In the genomic region with DNA sequence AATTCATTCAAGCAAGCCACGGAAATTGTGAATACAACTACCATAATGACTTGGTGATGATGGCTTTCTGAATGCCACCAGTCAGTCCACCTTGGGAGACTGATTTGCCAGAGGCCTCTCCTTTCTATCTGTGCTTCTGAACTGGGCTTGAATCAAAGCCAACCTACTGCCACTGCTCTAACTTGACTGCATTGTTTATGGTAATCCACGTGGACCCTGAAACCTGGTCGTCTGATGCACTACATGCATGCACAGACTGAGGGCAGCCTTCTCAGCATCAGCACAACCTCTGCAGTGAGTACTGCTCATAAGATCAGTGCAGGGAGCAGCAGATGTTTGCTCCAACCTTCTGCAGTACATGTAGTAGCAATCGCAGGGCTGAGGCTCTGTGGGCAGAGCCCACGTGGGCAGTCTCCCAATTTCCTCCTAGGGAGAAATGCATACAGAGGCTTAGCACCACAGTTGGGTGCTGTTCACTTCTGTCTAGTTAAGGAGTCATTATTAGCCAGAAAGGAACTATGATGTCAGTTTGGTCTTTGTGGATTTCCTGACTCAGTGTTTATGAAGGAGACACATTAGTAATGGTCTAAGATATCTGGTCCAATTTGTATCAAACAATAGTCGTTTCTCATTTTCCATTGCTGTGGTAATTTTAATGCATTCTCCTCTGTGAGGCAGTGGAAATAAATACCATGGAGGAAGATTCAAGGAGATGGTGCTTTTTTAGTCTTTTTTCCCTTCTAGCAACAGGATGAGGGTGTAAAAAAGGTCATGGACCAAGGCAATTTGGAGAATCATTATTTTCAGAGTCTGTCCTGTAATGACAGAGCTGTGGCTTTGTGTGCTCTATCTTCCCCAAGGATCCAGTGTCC, we compare ENCODE assay signal across 8 cellular contexts.
DNase-seq lines count a peak whose midpoint lies in the region; ATAC-seq and TF ChIP-seq lines count a peak whose summit lies in the region.

No MANE protein-coding gene starts in this region.

- intact Hi-C loops in left colon (cut with DNase I, micrococcal nuclease) (no loop called here), esophagus squamous epithelium (cut with DNase I) (no loop called here)

- H3K4me3 Mint-ChIP-seq in activated T-cell treated with anti-CD3 and anti-CD28 coated beads, Interleukin-2, amount 50 U/mL, for 72 hours = peak overlapping the region; percentile 87 to 89

- H3K4me3 ChIP-seq in GM12865 (ENCODE audit: low read depth, low read length) (no peak overlapping the region), esophagus squamous epithelium (no peak overlapping the region)

- peaks cover 8 to 10% of the 10 kb centered on the region in 2 donors for H3K36me3 Mint-ChIP-seq in activated T-cell treated with anti-CD3 and anti-CD28 coated beads, Interleukin-2, amount 50 U/mL, for 72 hours (ENCODE audit: insufficient read depth in 2 of 2)

- peaks cover 80% of the 10 kb centered on the region for H3K4me1 Mint-ChIP-seq in activated T-cell treated with anti-CD3 and anti-CD28 coated beads, Interleukin-2, amount 50 U/mL, for 72 hours (ENCODE audit: low read depth)

- no peaks in the 10 kb centered on the region for H3K27me3 Mint-ChIP-seq in activated T-cell treated with anti-CD3 and anti-CD28 coated beads, Interleukin-2, amount 50 U/mL, for 72 hours (ENCODE audit: low read depth)

- peaks cover 0 to 9% (median 0%) of the 10 kb centered on the region in 3 donors for H3K4me1 ChIP-seq in esophagus squamous epithelium

- H3K27me3 ChIP-seq in esophagus squamous epithelium = peaks cover 0 to 14% (median 0%) of the 10 kb centered on the region in 4 donors

- TF ChIP-seq CTCF in GM12865 (IDR thresholded peaks at IDR 0.05; ENCODE audit: insufficient read depth, low read depth, low read length, missing control alignments) (peak; percentile 37), esophagus squamous epithelium (IDR thresholded peaks at IDR 0.05) (no peak)

- TF ChIP-seq POLR2A in esophagus squamous epithelium (IDR thresholded peaks at IDR 0.05) = no peak

- DNase-seq in GM12865 (ENCODE audit: low read depth) = peak; percentile 76
- DNase-seq in activated T-cell treated with anti-CD3 and anti-CD28 coated beads, Interleukin-2, amount 50 U/mL, for 72 hours = peak; percentile 60 to 67
- no peak for DNase-seq in left colon
- no peak for DNase-seq in esophagus squamous epithelium (lab: John Stamatoyannopoulos, UW)
- no peak for DNase-seq in LoVo (ENCODE audit: low spot score)

- H3K27ac Mint-ChIP-seq in activated T-cell treated with anti-CD3 and anti-CD28 coated beads, Interleukin-2, amount 50 U/mL, for 72 hours = peak overlapping the region; percentile 98

- peak; percentile 77 for ATAC-seq in GM21423 (IDR thresholded peaks at IDR 0.05; ENCODE audit: unreplicated experiment)
- peak; percentile 66 to 71 for ATAC-seq in activated T-cell treated with anti-CD3 and anti-CD28 coated beads, Interleukin-2, amount 50 U/mL, for 72 hours (replicated peaks in 1 of 2)
- peak; percentile 52 for ATAC-seq in left colon
- no peak for ATAC-seq in HG03571 (IDR thresholded peaks at IDR 0.05; ENCODE audit: unreplicated experiment)

- H3K9me3 ChIP-seq in KOPT-K1 (ENCODE audit: insufficient read depth, low read length, poor library complexity, severe bottlenecking) = no peaks in the 10 kb centered on the region
- H3K9me3 ChIP-seq in esophagus squamous epithelium = no peaks in the 10 kb centered on the region

- WGBS in esophagus squamous epithelium, 2 donors = 19 to 20% methylated on average over 4 to 5 of the region's 6 CpGs

- no peaks in the 10 kb centered on the region for H3K36me3 ChIP-seq in KOPT-K1 (ENCODE audit: insufficient read depth, low read length)
- no peaks in the 10 kb centered on the region for H3K36me3 ChIP-seq in esophagus squamous epithelium

- H3K9me3 Mint-ChIP-seq in activated T-cell treated with anti-CD3 and anti-CD28 coated beads, Interleukin-2, amount 50 U/mL, for 72 hours = peaks cover 5% of the 10 kb centered on the region in 2 donors

- H3K27ac ChIP-seq in KOPT-K1 (ENCODE audit: low read depth, low read length, poor library complexity, severe bottlenecking) (peak overlapping the region; percentile 89), esophagus squamous epithelium (no peak overlapping the region)

Comparison
In these comparisons a context has a peak if more than half of its experiments do, and no peak if none do; other contexts are left out.
1. DNase-seq: peak in GM12865 (single experiment) and activated T-cell treated with anti-CD3 and anti-CD28 coated beads, Interleukin-2, amount 50 U/mL, for 72 hours (2 of 2); none in left colon (0 of 2), esophagus squamous epithelium (single experiment) and LoVo (single experiment).